Comparison of ENCODE assay signal across 10 cellular contexts in the genomic region with DNA sequence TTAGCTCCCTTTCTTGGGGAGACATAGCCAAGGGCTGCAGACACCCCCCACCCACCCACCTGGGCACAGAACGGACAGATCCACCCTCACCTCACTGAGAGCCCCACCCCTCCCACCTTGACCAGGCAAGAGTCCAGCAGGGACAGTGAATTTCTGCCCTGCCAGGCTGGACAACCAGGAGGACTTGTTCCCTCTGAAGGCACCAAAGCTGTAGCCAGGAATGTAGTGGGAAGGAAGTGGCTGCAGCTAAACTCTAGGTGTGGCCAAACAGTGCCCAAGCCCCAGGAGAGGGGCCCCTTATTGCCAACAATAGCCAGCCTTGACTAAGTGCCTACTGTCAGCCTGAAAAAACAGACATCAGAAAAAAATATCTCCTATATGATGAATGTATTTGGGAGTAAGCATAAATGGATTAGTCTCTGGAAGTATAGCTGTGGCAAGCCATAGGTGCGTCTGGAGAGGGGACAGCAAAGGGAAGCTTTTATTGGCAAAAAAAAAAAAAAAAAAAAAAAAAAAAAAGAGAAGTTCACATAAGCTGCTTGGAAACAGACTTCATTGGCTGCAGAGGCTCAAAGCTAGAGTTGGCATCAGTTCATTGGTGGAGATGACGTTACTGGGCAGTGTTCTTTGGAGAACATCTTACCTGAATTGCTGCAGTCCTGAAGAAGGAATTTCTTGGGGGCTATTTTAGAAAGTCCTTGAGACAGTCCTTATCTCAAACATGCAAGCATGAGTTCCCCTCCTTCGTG.
A peak's percentile ranks its signal among the peaks of the same experiment; 100 is the strongest.
DNase-seq lines count a peak whose midpoint lies in the region; ATAC-seq, FAIRE-seq and TF ChIP-seq lines count a peak whose summit lies in the region.
"Had no signal": no experiment of that assay in that cellular context is flagged by ENCODE, and none has a peak within 500 bp of the region (broad histone marks: within the 10 kb centered on the region; RNA-seq: fewer than 3 reads in every experiment).

No MANE protein-coding gene starts in this region.

- peak overlapping the region in 2 of 5 experiments; percentile 7 to 36 for H3K4me3 Mint-ChIP-seq in brain
- H3K4me3 Mint-ChIP-seq: central memory CD8-positive, alpha-beta T cell had no signal

- TF ChIP-seq CTCF in cardiac muscle cell (IDR thresholded peaks at IDR 0.05; ENCODE audit: low read depth, low read length) (no peak), brain (conservative IDR thresholded peaks at IDR 0.05) (no peak), mucosa of descending colon (IDR thresholded peaks at IDR 0.05) (no peak), HepG2 (CRISPR knock-in tag; IDR thresholded peaks at IDR 0.05) (no peak)

- BruUV-seq in HepG2 (replicated peaks; lab: Mats Ljungman, UMichigan): no TSS peak

- H3K4me1 Mint-ChIP-seq in brain: peaks cover 44% of the 10 kb centered on the region
- H3K4me1 Mint-ChIP-seq: central memory CD8-positive, alpha-beta T cell had no signal

- no peak overlapping the region for H3K9ac ChIP-seq in HepG2 (ENCODE audit: insufficient read depth, low read depth, low read length)
- H3K9ac ChIP-seq: KMS-11 had no signal

- H3K9me3 Mint-ChIP-seq in brain: peaks cover 0 to 7% (median 0%) of the 10 kb centered on the region in 5 experiments
- H3K9me3 Mint-ChIP-seq: central memory CD8-positive, alpha-beta T cell had no signal

- POLR2A ChIA-PET in HepG2 (lab: Yijun Ruan, JAX): no interaction called here

- H3K4me2 ChIP-seq in HepG2 (ENCODE audit: low read depth, low read length): no peak overlapping the region
- H3K4me2 ChIP-seq: KMS-11 had no signal

- TF ChIP-seq EP300 in HepG2 (IDR thresholded peaks at IDR 0.05; ENCODE audit: low read depth in 2 of 2, low read length in 2 of 2) (no peak), HepG2 (CRISPR knock-in tag; IDR thresholded peaks at IDR 0.05; ENCODE audit: borderline replicate concordance) (no peak)

- no peaks in the 10 kb centered on the region for H3K9me3 ChIP-seq in cardiac muscle cell (ENCODE audit: low read depth)
- H3K9me3 ChIP-seq in right cardiac atrium (ENCODE audit: control insufficient read depth, low read length): no peaks in the 10 kb centered on the region
- H3K9me3 ChIP-seq in mucosa of descending colon: no peaks in the 10 kb centered on the region
- no peaks in the 10 kb centered on the region for H3K9me3 ChIP-seq in HepG2 (ENCODE audit: low read length)

- peak overlapping the region; percentile 87 for H3K27ac ChIP-seq in cardiac muscle cell
- H3K27ac ChIP-seq in right cardiac atrium (ENCODE audit: low read length): no peak overlapping the region
- H3K27ac ChIP-seq in HepG2 (ENCODE audit: extremely low read length, insufficient read depth, low read length): no peak overlapping the region
- H3K27ac ChIP-seq: KMS-11 had no signal

- TF ChIP-seq RAD21 in HepG2 (CRISPR knock-in tag; IDR thresholded peaks at IDR 0.05): no peak

- DNase-seq in cardiac muscle cell (ENCODE audit: low read depth in 1 of 2, low spot score in 1 of 2) (no peak), right cardiac atrium (no peak), mucosa of descending colon (no peak), urothelium cell line (ENCODE audit: low spot score) (peak; percentile 32), HepG2 (ENCODE audit: low spot score) (no peak)
- no peak for DNase-seq in stimulated activated CD4-positive, alpha-beta T cell treated with anti-CD3 and anti-CD28 coated beads, Interleukin-2, amount 100 ng/mL, for 24 hours

- TF ChIP-seq POLR2A in HepG2 (IDR thresholded peaks at IDR 0.05; ENCODE audit: insufficient read depth in 1 of 2, low read depth in 2 of 2, low read length in 2 of 2): no peak

- H3K27me3 Mint-ChIP-seq in brain: peaks cover 4% of the 10 kb centered on the region

- CTCF ChIA-PET in HepG2 (lab: Yijun Ruan, JAX; ENCODE audit: low intra/inter-chr PET ratio, low total read pairs): no interaction called here

- no peak for FAIRE-seq in urothelium cell line (lab: Jason Lieb, UNC)
- FAIRE-seq in HepG2 (lab: Jason Lieb, UNC): no peak

- no peaks in the 10 kb centered on the region for H4K20me1 ChIP-seq in HepG2 (ENCODE audit: insufficient read depth, low read length)

- no peaks in the 10 kb centered on the region for H3K79me2 ChIP-seq in HepG2 (ENCODE audit: insufficient read depth, low read length)

- no peaks in the 10 kb centered on the region for H3K36me3 ChIP-seq in cardiac muscle cell
- H3K36me3 ChIP-seq in mucosa of descending colon (ENCODE audit: low read depth): no peaks in the 10 kb centered on the region
- no peaks in the 10 kb centered on the region for H3K36me3 ChIP-seq in HepG2 (replicated peaks in 1 of 2; ENCODE audit: control insufficient read depth in 1 of 2, insufficient read depth in 2 of 2, low read length in 2 of 2)

- ATAC-seq in right cardiac atrium (no peak), mucosa of descending colon (peak; percentile 58), HepG2 (no peak), HG03571 (IDR thresholded peaks at IDR 0.05; ENCODE audit: unreplicated experiment) (no peak)

- H3K4me1 ChIP-seq in cardiac muscle cell (ENCODE audit: low read depth) (peaks cover 29% of the 10 kb centered on the region), right cardiac atrium (ENCODE audit: control insufficient read depth, insufficient read depth, low read length) (no peaks in the 10 kb centered on the region), mucosa of descending colon (ENCODE audit: low read depth) (peaks cover 8% of the 10 kb centered on the region), HepG2 (ENCODE audit: insufficient read depth, low read length) (peaks cover 12% of the 10 kb centered on the region)

- no peaks in the 10 kb centered on the region for H3K36me3 Mint-ChIP-seq in brain

- in situ Hi-C loops in HepG2 (cut with HindIII; ENCODE audit: extremely low pct_ligation_motif_present, low pct_unique_long_range_greater_than_20kb): no loop called here

- peak overlapping the region in 3 of 5 experiments; percentile 50 to 85 (median 74) for H3K27ac Mint-ChIP-seq in brain

- H3K4me3 ChIP-seq in cardiac muscle cell: no peak overlapping the region
- H3K4me3 ChIP-seq in right cardiac atrium (ENCODE audit: low read length): no peak overlapping the region
- H3K4me3 ChIP-seq in mucosa of descending colon: no peak overlapping the region
- no peak overlapping the region for H3K4me3 ChIP-seq in HepG2 (replicated peaks in 1 of 3; ENCODE audit: insufficient read depth in 1 of 3, low read depth in 2 of 3, low read length in 3 of 3)

- WGBS in right cardiac atrium: 56% methylated on average over 4 of the region's 4 CpGs
- WGBS in HepG2 (ENCODE audit: low lambda C conversion rate): 46% methylated on average over 4 of the region's 4 CpGs

- intact Hi-C loops in right cardiac atrium (cut with DNase I): no loop called here
- intact Hi-C loops in mucosa of descending colon (cut with DNase I, micrococcal nuclease): no loop called here
- intact Hi-C loops in HepG2 (cut with micrococcal nuclease; ENCODE audit: unreplicated experiment): no loop called here

- no peak overlapping the region for H2AFZ ChIP-seq in HepG2 (ENCODE audit: low read length)

- no peaks in the 10 kb centered on the region for H3K27me3 ChIP-seq in cardiac muscle cell
- no peaks in the 10 kb centered on the region for H3K27me3 ChIP-seq in right cardiac atrium (ENCODE audit: control insufficient read depth, insufficient read depth)
- peaks cover 2 to 22% of the 10 kb centered on the region in 2 experiments; a peak in 2 of 5 replicates for H3K27me3 ChIP-seq in HepG2 (ENCODE audit: control insufficient read depth in 1 of 2, insufficient read depth in 2 of 2, low read length in 2 of 2)

TF ChIP-seq in HepG2, 621 proteins besides CTCF, POLR2A, EP300 and RAD21:
- TF ChIP-seq TBP (CRISPR knock-in tag; IDR thresholded peaks at IDR 0.05): no peak
- TF ChIP-seq SMAD9 (CRISPR knock-in tag; IDR thresholded peaks at IDR 0.05): no peak
- TF ChIP-seq NRL (CRISPR knock-in tag; IDR thresholded peaks at IDR 0.05; ENCODE audit: borderline replicate concordance): no peak
- no peak for TF ChIP-seq ASH2L (IDR thresholded peaks at IDR 0.05; ENCODE audit: insufficient read length, low read depth, low read length)
- no peak for TF ChIP-seq PHF8 (CRISPR knock-in tag; IDR thresholded peaks at IDR 0.05)
- no peak for TF ChIP-seq LCORL (IDR thresholded peaks at IDR 0.05)
- TF ChIP-seq LCORL (CRISPR knock-in tag; IDR thresholded peaks at IDR 0.05): no peak
- no peak for TF ChIP-seq NFRKB (IDR thresholded peaks at IDR 0.05)
- no peak for TF ChIP-seq ZNF597 (CRISPR knock-in tag; IDR thresholded peaks at IDR 0.05)
- TF ChIP-seq JDP2 (CRISPR knock-in tag; IDR thresholded peaks at IDR 0.05; ENCODE audit: borderline replicate concordance): no peak
- no peak for TF ChIP-seq ZSCAN21 (CRISPR knock-in tag; IDR thresholded peaks at IDR 0.05; ENCODE audit: borderline replicate concordance)
